In genomic region chr5:142235870-142236672, GRCh38 we compare ENCODE assay signal across 22 cellular contexts.
DNase-seq lines count a peak whose midpoint lies in the region; ATAC-seq and TF ChIP-seq lines count a peak whose summit lies in the region.
"Had no signal": no experiment of that assay in that cellular context is flagged by ENCODE, and none has a peak within 500 bp of the region (broad histone marks: within the 10 kb centered on the region; RNA-seq: fewer than 3 reads in every experiment).

No MANE protein-coding gene starts in this region.

- peak overlapping the region; percentile 81 for H3K27ac ChIP-seq in neural progenitor cell
- H3K27ac ChIP-seq: stomach had no signal

- no peaks in the 10 kb centered on the region for H3K79me2 ChIP-seq in neural progenitor cell (ENCODE audit: low read depth)

- no peaks in the 10 kb centered on the region for H3K9me3 ChIP-seq in neural progenitor cell (ENCODE audit: low read depth)
- H3K9me3 ChIP-seq: stomach had no signal

- H3F3A ChIP-seq in neural progenitor cell (ENCODE audit: low read depth), result peaks cover 40% of the 10 kb centered on the region

- no peak for TF ChIP-seq CTCF in endothelial cell (IDR thresholded peaks at IDR 0.05; ENCODE audit: unreplicated experiment)
- TF ChIP-seq CTCF in neural progenitor cell (IDR thresholded peaks at IDR 0.05), result no peak

- H3K4me1 Mint-ChIP-seq in endothelial cell (ENCODE audit: unreplicated experiment) (peaks cover 46% of the 10 kb centered on the region), neural progenitor cell (peaks cover 36% of the 10 kb centered on the region)

- peaks cover 31% of the 10 kb centered on the region for H3K4me1 ChIP-seq in neural progenitor cell
- H3K4me1 ChIP-seq: stomach had no signal

- H3K36me3 ChIP-seq in H7 (replicated peaks; ENCODE audit: control insufficient read depth, insufficient read depth, low read length) (no peaks in the 10 kb centered on the region), neural progenitor cell (no peaks in the 10 kb centered on the region)
- H3K36me3 ChIP-seq: stomach had no signal

- peak overlapping the region; percentile 75 for H3K4me2 ChIP-seq in neural progenitor cell

- DNase-seq in H7, result peak; percentile 63
- DNase-seq in OCI-M1 (lab: John Stamatoyannopoulos, UW), result peak; percentile 24
- DNase-seq in endothelial cell (ENCODE audit: low spot score), result no peak
- DNase-seq in neural progenitor cell (ENCODE audit: low spot score), result peak; percentile 40
- DNase-seq in hippocampal formation (lab: John Stamatoyannopoulos, UW), result no peak
- DNase-seq in kidney glomerular epithelial cell (lab: John Stamatoyannopoulos, UW), result no peak
- DNase-seq in KG1 (lab: John Stamatoyannopoulos, UW), result no peak
- DNase-seq: activated CD4-positive, CD25-positive, alpha-beta regulatory T cell; activated CD8-positive, alpha-beta T cell treated with anti-CD3 and anti-CD28 coated beads for 36 hours; activated naive CD4-positive, alpha-beta T cell; amygdala; central memory CD4-positive, alpha-beta T cell; DND-41; foreskin melanocyte; left colon; NCI-H146; NCI-H345; stimulated activated CD4-positive, alpha-beta T cell treated with anti-CD3 and anti-CD28 coated beads, Interleukin-4, amount 100 ng/mL, for 4 hours; stomach; T-helper 2 cell had no signal

- no peaks in the 10 kb centered on the region for H3K27me3 ChIP-seq in H7 (ENCODE audit: control insufficient read depth, insufficient read depth, low read length)
- no peaks in the 10 kb centered on the region for H3K27me3 ChIP-seq in neural progenitor cell
- H3K27me3 ChIP-seq: stomach had no signal

- no peaks in the 10 kb centered on the region for H4K20me1 ChIP-seq in neural progenitor cell (ENCODE audit: low read depth)

- peak overlapping the region; percentile 65 for H2AFZ ChIP-seq in neural progenitor cell (replicated peaks)

- H3K4me3 ChIP-seq in H7 (ENCODE audit: insufficient read depth, low read depth, low read length) (no peak overlapping the region), neural progenitor cell (peak overlapping the region; percentile 28)
- H3K4me3 ChIP-seq: stomach had no signal

- no peak overlapping the region for H3K9ac ChIP-seq in neural progenitor cell

- H3K27me3 Mint-ChIP-seq in endothelial cell (ENCODE audit: unreplicated experiment) (no peaks in the 10 kb centered on the region), neural progenitor cell (ENCODE audit: insufficient read depth, low read depth) (peaks cover 15% of the 10 kb centered on the region)

- H3K27ac Mint-ChIP-seq in endothelial cell (ENCODE audit: unreplicated experiment) (peak overlapping the region; percentile 96), neural progenitor cell (peak overlapping the region; percentile 99)

- H3K9me3 Mint-ChIP-seq in endothelial cell (ENCODE audit: unreplicated experiment) (no peaks in the 10 kb centered on the region), neural progenitor cell (peaks cover 20% of the 10 kb centered on the region)
- H3K9me3 Mint-ChIP-seq: activated CD8-positive, alpha-beta T cell treated with anti-CD3 and anti-CD28 coated beads for 36 hours; nephron had no signal

- H3K36me3 Mint-ChIP-seq in endothelial cell (ENCODE audit: low read depth, unreplicated experiment), result no peaks in the 10 kb centered on the region
- peaks cover 2% of the 10 kb centered on the region for H3K36me3 Mint-ChIP-seq in neural progenitor cell

- no peak for ATAC-seq in GM18858 (IDR thresholded peaks at IDR 0.05; ENCODE audit: unreplicated experiment)

- H3K4me3 Mint-ChIP-seq in endothelial cell (ENCODE audit: unreplicated experiment) (no peak overlapping the region), neural progenitor cell (peak overlapping the region; percentile 79)
- H3K4me3 Mint-ChIP-seq: activated CD8-positive, alpha-beta T cell treated with anti-CD3 and anti-CD28 coated beads for 36 hours; nephron had no signal

Comparison
In these comparisons a context has a peak if more than half of its experiments do, and no peak if none do; other contexts are left out.
1. DNase-seq: peak in H7 (single experiment), OCI-M1 (single experiment) and neural progenitor cell (single experiment); none in endothelial cell (single experiment), hippocampal formation (0 of 2), kidney glomerular epithelial cell (single experiment) and KG1 (single experiment).